In the genomic region with DNA sequence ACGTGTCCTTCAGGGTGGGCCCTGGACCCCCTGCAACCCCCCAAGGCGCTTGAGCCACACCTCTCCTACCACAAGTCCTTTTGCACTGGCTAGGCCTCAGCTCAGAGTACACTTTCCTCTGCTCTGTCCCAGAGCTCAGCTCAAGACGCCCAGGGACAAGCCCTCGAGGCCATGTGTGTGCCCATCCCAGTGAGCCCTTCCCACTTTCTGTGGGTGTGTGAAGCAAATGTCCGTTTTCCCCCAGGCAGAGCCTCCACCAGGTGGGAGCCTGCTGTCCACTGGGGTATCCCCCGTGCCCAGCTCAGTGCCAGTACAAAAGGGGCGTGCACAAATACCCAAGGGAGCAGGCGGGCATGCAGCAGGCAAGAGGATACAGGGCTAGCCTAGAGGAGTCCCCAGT, we compare ENCODE assay signal across 14 cellular contexts. TPM values are rescaled to one million over a fixed set of nuclear protein-coding genes. Genes with fewer than 3 reads are reported as not detected.
DNase-seq lines count a peak whose midpoint lies in the region; TF ChIP-seq lines count a peak whose summit lies in the region.
"Had no signal": no experiment of that assay in that cellular context is flagged by ENCODE, and none has a peak within 500 bp of the region (broad histone marks: within the 10 kb centered on the region; RNA-seq: fewer than 3 reads in every experiment).

No MANE protein-coding gene starts in this region.

- no CpG with 5 or more reads among the region's 8 CpGs for WGBS in neuronal stem cell (ENCODE audit: extremely low coverage in 2 of 2, insufficient read length in 2 of 2, insufficient replicate concordance in 1 of 2), 2 donors

- no peak overlapping the region for H3K14ac ChIP-seq in neuronal stem cell (ENCODE audit: low read length)

- CTCF ChIA-PET in RWPE1 (lab: Yijun Ruan, JAX) = no interaction called here

- H4K8ac ChIP-seq in neuronal stem cell (ENCODE audit: low read depth, low read length) = no peak overlapping the region

- no peak for TF ChIP-seq CTCF in RWPE1 (conservative IDR thresholded peaks at IDR 0.05; ENCODE audit: low read depth)

- H3K9ac ChIP-seq in neuronal stem cell (ENCODE audit: low read depth, low read length, poor library complexity) = no peak overlapping the region
- H3K9ac ChIP-seq: BLaER1, GM23248 had no signal

- H3K23ac ChIP-seq in neuronal stem cell (ENCODE audit: low read depth, low read length, poor library complexity) = peak overlapping the region; percentile 80

- H2BK12ac ChIP-seq in neuronal stem cell (ENCODE audit: low read length) = no peak overlapping the region

- no peak overlapping the region for H2BK120ac ChIP-seq in neuronal stem cell (ENCODE audit: low read depth, low read length)

- no peaks in the 10 kb centered on the region for H3K36me3 ChIP-seq in neuronal stem cell (replicated peaks in 1 of 2; ENCODE audit: control insufficient read depth in 2 of 2, insufficient read depth in 2 of 2, low read length in 2 of 2)
- H3K36me3 ChIP-seq: BLaER1, HAP-1 had no signal

- H2BK15ac ChIP-seq in neuronal stem cell (ENCODE audit: low read length) = peak overlapping the region; percentile 7

- no peak overlapping the region for H2AFZ ChIP-seq in neuronal stem cell (ENCODE audit: low read length)
- H2AFZ ChIP-seq: GM23248 had no signal

- no peaks in the 10 kb centered on the region for H3K27me3 ChIP-seq in neuronal stem cell (ENCODE audit: control insufficient read depth in 3 of 3, insufficient read depth in 3 of 3, low read depth in 1 of 3, low read length in 3 of 3)
- H3K27me3 ChIP-seq: BLaER1 had no signal

- peak overlapping the region; percentile 95 for H2AK5ac ChIP-seq in neuronal stem cell (ENCODE audit: low read depth, low read length)

- H3K18ac ChIP-seq in neuronal stem cell (ENCODE audit: low read length) = peak overlapping the region; percentile 64

- H3K27ac ChIP-seq in RWPE1 (peak overlapping the region; percentile 28), neuronal stem cell (replicated peaks; ENCODE audit: low read length) (no peak overlapping the region)
- H3K27ac ChIP-seq: BLaER1, GM23248 had no signal

- no peak overlapping the region for H3K4me2 ChIP-seq in neuronal stem cell (ENCODE audit: insufficient read depth, low read length, poor library complexity, severe bottlenecking)
- H3K4me2 ChIP-seq: BLaER1 had no signal

- POLR2A ChIA-PET in RWPE1 (lab: Yijun Ruan, JAX; ENCODE audit: low non-redundant PET) = no interaction called here

- no peaks in the 10 kb centered on the region for H3K9me3 ChIP-seq in neuronal stem cell (replicated peaks in 1 of 2; ENCODE audit: control insufficient read depth in 2 of 2, insufficient read depth in 1 of 2, low read depth in 1 of 2, low read length in 2 of 2)
- H3K9me3 ChIP-seq: A549, BLaER1, HAP-1 had no signal

- H4K91ac ChIP-seq in neuronal stem cell (ENCODE audit: low read depth, low read length, poor library complexity) = no peak overlapping the region

- H3K4ac ChIP-seq in neuronal stem cell (ENCODE audit: low read length) = no peak overlapping the region

- no peaks in the 10 kb centered on the region for H3K4me1 ChIP-seq in neuronal stem cell (ENCODE audit: control insufficient read depth in 2 of 2, insufficient read depth in 1 of 2, low read depth in 1 of 2, low read length in 2 of 2)
- H3K4me1 ChIP-seq: BLaER1, HAP-1 had no signal

- peaks cover 1% of the 10 kb centered on the region for H3K79me1 ChIP-seq in neuronal stem cell (ENCODE audit: low read depth, low read length)

- H2BK5ac ChIP-seq in neuronal stem cell (ENCODE audit: low read length) = no peak overlapping the region

- H3K4me3 ChIP-seq in neuronal stem cell (ENCODE audit: low read length in 2 of 2) = no peak overlapping the region
- H3K4me3 ChIP-seq: A549, BLaER1, GM23248, HAP-1 had no signal

- DNase-seq in RWPE1 (ENCODE audit: low spot score) (no peak), islet precursor cell (peak; percentile 40), neuronal stem cell (ENCODE audit: low spot score) (no peak), cerebellum (ENCODE audit: low spot score) (no peak), amygdala (lab: John Stamatoyannopoulos, UW) (no peak), MV-4-11 (lab: John Stamatoyannopoulos, UW) (no peak)
- DNase-seq: CD4-positive, alpha-beta memory T cell; DMS153; DMS79; GDM1; GM23248 had no signal

RNA-seq across cellular contexts. Expression of a gene that starts 18.4 kb away (rescaled TPM):
- 1.3 TPM for polyA plus RNA-seq in neuronal stem cell (2013, experiment 1 of 2)
- 1.1 TPM for polyA plus RNA-seq in neuronal stem cell (2013, experiment 2 of 2)
- 14.0 TPM for total RNA-seq in cerebellum
- polyA plus RNA-seq: CD4-positive, alpha-beta memory T cell had no signal

RNA-seq across cellular contexts. Expression of a gene that starts 48.3 kb away (rescaled TPM):
- polyA plus RNA-seq in neuronal stem cell (2013, experiment 1 of 2) = 31.8 TPM
- 30.8 TPM for polyA plus RNA-seq in neuronal stem cell (2013, experiment 2 of 2)
- total RNA-seq in cerebellum = 24.6 TPM
